In genomic region chr2:217703999-217704398, GRCh38 we compare ENCODE assay signal across 17 cellular contexts.
"Had no signal": no experiment of that assay in that cellular context is flagged by ENCODE, and none has a peak within 500 bp of the region (broad histone marks: within the 10 kb centered on the region; RNA-seq: fewer than 3 reads in every experiment).

No MANE protein-coding gene starts in this region.

- DNase-seq: cortex of kidney; dorsolateral prefrontal cortex; effector memory CD4-positive, alpha-beta T cell; foreskin melanocyte; head of caudate nucleus; left colon; mammary epithelial cell; mucosa of descending colon; naive thymus-derived CD8-positive, alpha-beta T cell; small intestine; stimulated activated CD4-positive, alpha-beta T cell treated with anti-CD3 and anti-CD28 coated beads, Interleukin-12 subunit alpha, Interleukin-12 subunit beta, amount 100 ng/mL, for 4 hours; stimulated activated naive CD4-positive, alpha-beta T cell treated with Interleukin-2 at 50 U/mL for 16 hours; thyroid gland had no signal

- H3K79me2 ChIP-seq: hepatocyte had no signal

- H3K4me2 ChIP-seq: hepatocyte had no signal

- H3K4me3 ChIP-seq: dorsolateral prefrontal cortex, esophagus muscularis mucosa, hepatocyte, mucosa of descending colon, right atrium auricular region, thyroid gland had no signal

- H3K9me3 ChIP-seq: esophagus muscularis mucosa, mucosa of descending colon, right atrium auricular region, thyroid gland had no signal

- H3K27ac ChIP-seq: dorsolateral prefrontal cortex, epithelial cell of prostate, esophagus muscularis mucosa, hepatocyte, right atrium auricular region had no signal

- H3K36me3 ChIP-seq: esophagus muscularis mucosa, right atrium auricular region, thyroid gland had no signal

- H2AFZ ChIP-seq: hepatocyte had no signal

- H3K27me3 ChIP-seq: dorsolateral prefrontal cortex, esophagus muscularis mucosa, hepatocyte, right atrium auricular region, thyroid gland had no signal
